ENCODE assay signal across 23 cellular contexts in genomic region chr2:203301667-203302066, GRCh38. TPM values are rescaled to one million over a fixed set of nuclear protein-coding genes. Genes with fewer than 3 reads are reported as not detected.
DNase-seq lines count a peak whose midpoint lies in the region; ATAC-seq and TF ChIP-seq lines count a peak whose summit lies in the region.
"Had no signal": no experiment of that assay in that cellular context is flagged by ENCODE, and none has a peak within 500 bp of the region (broad histone marks: within the 10 kb centered on the region; RNA-seq: fewer than 3 reads in every experiment).

No MANE protein-coding gene starts in this region.

- DNase-seq in ELR (ENCODE audit: low read depth) (peak; percentile 3), SJSA1 (ENCODE audit: low read depth in 1 of 2, low spot score in 2 of 2) (peak in 1 of 2 experiments; percentile 20), fibroblast of peridontal ligament (ENCODE audit: extremely low read depth) (peak; percentile 28), endodermal cell (no peak), ACHN (no peak)
- no peak for DNase-seq in activated CD8-positive, alpha-beta memory T cell treated with anti-CD3 and anti-CD28 coated beads, Interleukin-2, amount 50 U/mL, for 48 hours
- DNase-seq: AML-193; CD4-positive, alpha-beta T cell; GDM1; H9; HFFc6; KBM-7; NCI-H2029; NCI-H446 treated with DMSO at 0.1 percent for 48 hours; NCI-H526; NCI-H82; SHP77; T-helper 1 cell had no signal

- TF ChIP-seq CTCF in endodermal cell (conservative IDR thresholded peaks at IDR 0.05), result no peak

- H3K36me3 ChIP-seq in SJSA1 (peaks cover under 1% of the 10 kb centered on the region; the same call in 1 of the 2 replicates), endodermal cell (ENCODE audit: control insufficient read depth, insufficient read depth, low read length) (peaks cover 7% of the 10 kb centered on the region)

- in situ Hi-C loops in ACHN (cut with HindIII; ENCODE audit: low pct_ligation_motif_present, low pct_unique_long_range_greater_than_20kb, low sequenced_read_pairs), result no loop called here

- no peaks in the 10 kb centered on the region for H3K27me3 Mint-ChIP-seq in endodermal cell (ENCODE audit: insufficient read depth)
- H3K27me3 Mint-ChIP-seq: CD4-positive, alpha-beta T cell had no signal

- H3K4me1 ChIP-seq in SJSA1 (replicated peaks) (peaks cover 23% of the 10 kb centered on the region), endodermal cell (ENCODE audit: control insufficient read depth, insufficient read depth, low read length) (no peaks in the 10 kb centered on the region)
- H3K4me1 ChIP-seq: BLaER1 treated with 17β-estradiol and CSF1 and Interleukin-3, amounts not matched to agents 10 nM and 100 nM had no signal

- no peaks in the 10 kb centered on the region for H3K27me3 ChIP-seq in SJSA1 (replicated peaks)
- no peaks in the 10 kb centered on the region for H3K27me3 ChIP-seq in endodermal cell (ENCODE audit: control insufficient read depth, insufficient read depth, low read length, poor library complexity, severe bottlenecking)
- H3K27me3 ChIP-seq: BLaER1 treated with 17β-estradiol and CSF1 and Interleukin-3, amounts not matched to agents 10 nM and 100 nM; MG63 had no signal

- 94 to 100% methylated on average over 2 to 3 of the region's 3 CpGs for WGBS in endodermal cell (ENCODE audit: insufficient coverage in 1 of 2, insufficient read length in 1 of 2), 2 experiments

- H3K4me3 Mint-ChIP-seq in endodermal cell, result no peak overlapping the region
- H3K4me3 Mint-ChIP-seq: CD4-positive, alpha-beta T cell; GM23338; H9; HFFc6 had no signal

- H3K4me1 Mint-ChIP-seq in endodermal cell, result no peaks in the 10 kb centered on the region
- H3K4me1 Mint-ChIP-seq: GM23338, H9 had no signal

- no peak overlapping the region for H3K9ac ChIP-seq in endodermal cell (ENCODE audit: extremely low read depth, low read length, poor library complexity, severe bottlenecking)
- H3K9ac ChIP-seq: BLaER1 treated with 17β-estradiol and CSF1 and Interleukin-3, amounts not matched to agents 10 nM and 100 nM had no signal

- peak overlapping the region; percentile 90 for H3K27ac ChIP-seq in SJSA1
- no peak overlapping the region for H3K27ac ChIP-seq in endodermal cell (ENCODE audit: low read depth, low read length)
- H3K27ac ChIP-seq: BLaER1 treated with 17β-estradiol and CSF1 and Interleukin-3, amounts not matched to agents 10 nM and 100 nM; RWPE1 had no signal

- H3K4me3 ChIP-seq in SJSA1 (no peak overlapping the region), endodermal cell (ENCODE audit: low read length) (no peak overlapping the region)
- H3K4me3 ChIP-seq: BLaER1 treated with 17β-estradiol and CSF1 and Interleukin-3, amounts not matched to agents 10 nM and 100 nM; GM23338; MG63 had no signal

- peaks cover 14% of the 10 kb centered on the region for H3K36me3 Mint-ChIP-seq in endodermal cell (ENCODE audit: low read depth)

- no peak overlapping the region for H3K27ac Mint-ChIP-seq in endodermal cell
- H3K27ac Mint-ChIP-seq: CD4-positive, alpha-beta T cell; GM23338; H9; HFFc6 had no signal

- no peaks in the 10 kb centered on the region for H3K9me3 ChIP-seq in SJSA1 (replicated peaks)
- H3K9me3 ChIP-seq in endodermal cell (ENCODE audit: control insufficient read depth, low read length), result no peaks in the 10 kb centered on the region
- H3K9me3 ChIP-seq: MG63 had no signal

- no peak for ATAC-seq in GM18873 (IDR thresholded peaks at IDR 0.05; ENCODE audit: low FRiP score, unreplicated experiment)
- ATAC-seq: GM23338 had no signal

- no peaks in the 10 kb centered on the region for H3K9me3 Mint-ChIP-seq in endodermal cell
- H3K9me3 Mint-ChIP-seq: CD4-positive, alpha-beta T cell; GM23338; H9; HFFc6 had no signal

RNA-seq across cellular contexts. Expression of gene ABI2, which starts 26.5 kb away (rescaled TPM):
- 43.9 and 54.8 TPM in 2 replicates for total RNA-seq in SJSA1 (2014; rRNA removed; shearing (Covaris generic))
- total RNA-seq in endodermal cell, result 100 to 1,000 TPM; 115 to 139 TPM
- 145 TPM for polyA plus RNA-seq in endodermal cell (2013, experiment 1 of 2)
- 143 TPM for polyA plus RNA-seq in endodermal cell (2013, experiment 2 of 2)

Comparison
In these comparisons a context has a peak if more than half of its experiments do, and no peak if none do; other contexts are left out.
1. DNase-seq: peak in ELR (single experiment) and fibroblast of peridontal ligament (single experiment); none in endodermal cell (single experiment), ACHN (single experiment) and activated CD8-positive, alpha-beta memory T cell treated with anti-CD3 and anti-CD28 coated beads, Interleukin-2, amount 50 U/mL, for 48 hours (single experiment).